13 cellular contexts compared by ENCODE assay signal in genomic region chr13:95236774-95237173, GRCh38.
"Had no signal": no experiment of that assay in that cellular context is flagged by ENCODE, and none has a peak within 500 bp of the region (broad histone marks: within the 10 kb centered on the region; RNA-seq: fewer than 3 reads in every experiment).

No MANE protein-coding gene starts in this region.

- ATAC-seq: activated T-cell treated with anti-CD3 and anti-CD28 coated beads, Interleukin-2, amount 50 U/mL, for 4 hours; foreskin keratinocyte; left colon had no signal

- H3K9me3 Mint-ChIP-seq: activated T-cell treated with anti-CD3 and anti-CD28 coated beads, Interleukin-2, amount 50 U/mL, for 4 hours; immature natural killer cell; neural progenitor cell; T-helper 2 cell treated with Interferon-gamma antibody and Interleukin-4, amounts not matched to agents 5 μg/mL and 100 μg/mL, for 36 hours had no signal

- H3K36me3 ChIP-seq: neural progenitor cell, right atrium auricular region, suprapubic skin, uterus had no signal

- H3K27ac ChIP-seq: foreskin keratinocyte, neural progenitor cell, right atrium auricular region, suprapubic skin, uterus had no signal

- H3K27ac Mint-ChIP-seq: immature natural killer cell; neural progenitor cell; T-helper 2 cell treated with Interferon-gamma antibody and Interleukin-4, amounts not matched to agents 5 μg/mL and 100 μg/mL, for 36 hours had no signal

- H3K4me1 ChIP-seq: foreskin keratinocyte, neural progenitor cell, right atrium auricular region, suprapubic skin, uterus had no signal

- H3K27me3 ChIP-seq: foreskin keratinocyte, neural progenitor cell, right atrium auricular region, suprapubic skin, uterus had no signal

- H2AFZ ChIP-seq: neural progenitor cell had no signal

- FAIRE-seq: astrocyte had no signal

- H3K4me3 ChIP-seq: neural progenitor cell, right atrium auricular region, suprapubic skin, uterus had no signal

- H3K9ac ChIP-seq: neural progenitor cell had no signal

- DNase-seq: activated CD4-positive, alpha-beta T cell treated with anti-CD3 and anti-CD28 coated beads, Interleukin-2, amount 50 U/mL, for 4 hours; activated CD4-positive, CD25-positive, alpha-beta regulatory T cell treated with anti-CD3 and anti-CD28 coated beads, Interleukin-2, amount 50 U/mL, for 72 hours; activated T-cell treated with anti-CD3 and anti-CD28 coated beads, Interleukin-2, amount 50 U/mL, for 4 hours; foreskin keratinocyte; immature natural killer cell; left colon; stimulated activated naive CD4-positive, alpha-beta T cell; uterus had no signal

- H3K4me2 ChIP-seq: neural progenitor cell had no signal

- H3K9me3 ChIP-seq: right atrium auricular region, suprapubic skin, uterus had no signal

- H3K4me3 Mint-ChIP-seq: activated T-cell treated with anti-CD3 and anti-CD28 coated beads, Interleukin-2, amount 50 U/mL, for 4 hours; immature natural killer cell; neural progenitor cell; T-helper 2 cell treated with Interferon-gamma antibody and Interleukin-4, amounts not matched to agents 5 μg/mL and 100 μg/mL, for 36 hours had no signal
